ENCODE assay signal across 16 cellular contexts in genomic region chr7:116948934-116949333, GRCh38. TPM values are rescaled to one million over a fixed set of nuclear protein-coding genes. Genes with fewer than 3 reads are reported as not detected.
A peak's percentile ranks its signal among the peaks of the same experiment; 100 is the strongest.
DNase-seq lines count a peak whose midpoint lies in the region; ATAC-seq and TF ChIP-seq lines count a peak whose summit lies in the region.
"Had no signal": no experiment of that assay in that cellular context is flagged by ENCODE, and none has a peak within 500 bp of the region (broad histone marks: within the 10 kb centered on the region; RNA-seq: fewer than 3 reads in every experiment).

No MANE protein-coding gene starts in this region.

- H3K27ac ChIP-seq in heart left ventricle (peak overlapping the region; percentile 57 to 100 (median 84)), thyroid gland (peak overlapping the region; percentile 27 to 99 (median 45)), trophoblast cell (ENCODE audit: low read depth, low read length) (no peak overlapping the region)
- H3K27ac ChIP-seq: esophagus muscularis mucosa, KMS-11, pancreas, PC-9, SJSA1 had no signal

- no peak overlapping the region for H3K23ac ChIP-seq in trophoblast cell (ENCODE audit: low read length)

- H4K12ac ChIP-seq in trophoblast cell (ENCODE audit: low read depth, low read length): no peak overlapping the region

- H3K4me2 ChIP-seq in trophoblast cell (ENCODE audit: low read length): no peak overlapping the region
- H3K4me2 ChIP-seq: KMS-11, PC-9 had no signal

- no peak for TF ChIP-seq POLR2A in heart left ventricle (IDR thresholded peaks at IDR 0.05)
- peak in 1 of 2 donors; percentile 31 for TF ChIP-seq POLR2A in thyroid gland (IDR thresholded peaks at IDR 0.05)

- no peak overlapping the region for H4K91ac ChIP-seq in trophoblast cell (ENCODE audit: low read depth, low read length)

- H3K36me3 ChIP-seq in heart left ventricle (no peaks in the 10 kb centered on the region), thyroid gland (no peaks in the 10 kb centered on the region), trophoblast cell (ENCODE audit: control insufficient read depth in 1 of 2, insufficient read depth in 2 of 2, low read length in 2 of 2) (no peaks in the 10 kb centered on the region)
- H3K36me3 ChIP-seq: esophagus muscularis mucosa, pancreas had no signal

- no peak overlapping the region for H2AFZ ChIP-seq in trophoblast cell (ENCODE audit: insufficient read depth, low read length, poor library complexity)
- H2AFZ ChIP-seq: PC-9 had no signal

- H3K9me3 ChIP-seq in heart left ventricle (no peaks in the 10 kb centered on the region), thyroid gland (no peaks in the 10 kb centered on the region), trophoblast cell (ENCODE audit: insufficient read depth, low read depth, low read length) (no peaks in the 10 kb centered on the region)
- H3K9me3 ChIP-seq: esophagus muscularis mucosa, pancreas had no signal

- H3K4me1 ChIP-seq in heart left ventricle (peaks cover 0 to 23% (median 11%) of the 10 kb centered on the region in 12 donors), thyroid gland (peaks cover 37 to 48% of the 10 kb centered on the region in 2 donors), trophoblast cell (ENCODE audit: control insufficient read depth in 1 of 2, insufficient read depth in 2 of 2, low read length in 2 of 2) (no peaks in the 10 kb centered on the region)

- H2AK5ac ChIP-seq in trophoblast cell (ENCODE audit: low read length): no peak overlapping the region

- H2BK120ac ChIP-seq in trophoblast cell (ENCODE audit: insufficient read depth, low read length, poor library complexity): no peak overlapping the region

- no peak overlapping the region for H3K14ac ChIP-seq in trophoblast cell (ENCODE audit: low read length)

- peak; percentile 78 for DNase-seq in NCI-H1105 treated with DMSO at 0.1 percent for 48 hours (lab: John Stamatoyannopoulos, UW)
- DNase-seq in NCI-H2227 (lab: John Stamatoyannopoulos, UW; ENCODE audit: unreplicated experiment): peak; percentile 58
- peak in 4 of 5 donors; percentile 69 to 83 (median 78) for DNase-seq in heart left ventricle
- DNase-seq in thyroid gland: peak; percentile 83 to 87
- no peak for DNase-seq in amniotic stem cell (lab: John Stamatoyannopoulos, UW)
- no peak for DNase-seq in trophoblast cell
- DNase-seq: activated naive CD8-positive, alpha-beta T cell treated with anti-CD3 and anti-CD28 coated beads, Interleukin-2, amount 10 ng/mL, durations not matched to agents 7 days and 5 days; NCI-H526; pancreas; PC-9; stimulated activated CD4-positive, alpha-beta T cell treated with anti-CD3 and anti-CD28 coated beads, Interleukin-2, amount 100 ng/mL, for 48 hours; T-helper 9 cell had no signal

- H2BK12ac ChIP-seq in trophoblast cell (ENCODE audit: low read length): no peak overlapping the region

- TF ChIP-seq CTCF in heart left ventricle (IDR thresholded peaks at IDR 0.05): no peak
- TF ChIP-seq CTCF in thyroid gland (IDR thresholded peaks at IDR 0.05): no peak

- H3K4me3 ChIP-seq in heart left ventricle: peak overlapping the region in 1 of 12 donors; percentile 18
- H3K4me3 ChIP-seq in thyroid gland (replicated peaks in 1 of 3): no peak overlapping the region
- no peak overlapping the region for H3K4me3 ChIP-seq in trophoblast cell (ENCODE audit: low read depth, low read length)
- H3K4me3 ChIP-seq: esophagus muscularis mucosa, pancreas, PC-9, SJSA1 had no signal

- intact Hi-C loops in heart left ventricle (cut with DNase I) (no loop called here), thyroid gland (cut with DNase I) (no loop called here)

- peaks cover 10% of the 10 kb centered on the region for H3K79me1 ChIP-seq in trophoblast cell (ENCODE audit: low read length)

- 31 to 53% (median 42%) methylated on average over 3 of the region's 3 CpGs for WGBS in heart left ventricle, 4 donors
- 26 to 31% methylated on average over 3 of the region's 3 CpGs for WGBS in thyroid gland, 2 donors
- WGBS in trophoblast cell (ENCODE audit: extremely low coverage, insufficient coverage, insufficient read length): no CpG with 5 or more reads among the region's 3 CpGs

- no peak overlapping the region for H2BK5ac ChIP-seq in trophoblast cell (ENCODE audit: low read depth, low read length, poor library complexity)

- no peaks in the 10 kb centered on the region for H3K27me3 ChIP-seq in heart left ventricle
- no peaks in the 10 kb centered on the region for H3K27me3 ChIP-seq in thyroid gland
- no peaks in the 10 kb centered on the region for H3K27me3 ChIP-seq in trophoblast cell (ENCODE audit: insufficient read depth, low read length)
- H3K27me3 ChIP-seq: esophagus muscularis mucosa, pancreas, SJSA1 had no signal

- no peak overlapping the region for H3K9ac ChIP-seq in trophoblast cell (ENCODE audit: low read length)
- H3K9ac ChIP-seq: KMS-11 had no signal

- no peak overlapping the region for H3K4ac ChIP-seq in trophoblast cell (ENCODE audit: low read depth, low read length)

- peaks cover 5% of the 10 kb centered on the region for H3K79me2 ChIP-seq in trophoblast cell (ENCODE audit: control insufficient read depth, insufficient read depth, low read length, poor library complexity)

- peak; percentile 93 to 96 (median 94) for ATAC-seq in heart left ventricle
- no peak for ATAC-seq in GM19328 (IDR thresholded peaks at IDR 0.05; ENCODE audit: unreplicated experiment)

- H3K18ac ChIP-seq in trophoblast cell (ENCODE audit: low read length): no peak overlapping the region

- H4K8ac ChIP-seq in trophoblast cell (ENCODE audit: low read depth, low read length): no peak overlapping the region

RNA-seq across cellular contexts. Expression of gene ST7, which starts 4.4 kb away (rescaled TPM):
- total RNA-seq in heart left ventricle (10 to 100 TPM; 22.3 to 41.3 (median 25.5) TPM), thyroid gland (10 to 100 TPM; 62.8 to 75.1 (median 66.7) TPM)
- 10 to 100 TPM; 16.0 to 31.7 TPM for polyA plus RNA-seq in heart left ventricle
- polyA plus RNA-seq in trophoblast cell (2013): 17.9 and 18.5 TPM in 2 replicates

Comparison
In these comparisons a context has a peak if more than half of its experiments do, and no peak if none do; other contexts are left out.
1. DNase-seq: peak in NCI-H1105 treated with DMSO at 0.1 percent for 48 hours (single experiment), NCI-H2227 (single experiment), heart left ventricle (4 of 5) and thyroid gland (2 of 2); none in amniotic stem cell (single experiment) and trophoblast cell (0 of 2).